Comparison of ENCODE assay signal across 14 cellular contexts in genomic region chr12:80293347-80293746, GRCh38.
DNase-seq lines count a peak whose midpoint lies in the region; ATAC-seq and TF ChIP-seq lines count a peak whose summit lies in the region.
"Had no signal": no experiment of that assay in that cellular context is flagged by ENCODE, and none has a peak within 500 bp of the region (broad histone marks: within the 10 kb centered on the region; RNA-seq: fewer than 3 reads in every experiment).

No MANE protein-coding gene starts in this region.

- no peak overlapping the region for H3K27ac Mint-ChIP-seq in Calu3 (ENCODE audit: unreplicated experiment)
- H3K27ac Mint-ChIP-seq in MCF 10A (ENCODE audit: low read depth, unreplicated experiment) = no peak overlapping the region
- H3K27ac Mint-ChIP-seq: activated naive CD4-positive, alpha-beta T cell treated with anti-CD3 and anti-CD28 coated beads, Interleukin-2, amount 50 U/mL, for 72 hours; CD8-positive, alpha-beta T cell had no signal

- POLR2A ChIA-PET in MCF 10A (lab: Yijun Ruan, JAX) = no interaction called here

- H3F3A ChIP-seq in DOHH2 (ENCODE audit: control insufficient read depth, insufficient read depth) = no peaks in the 10 kb centered on the region

- peak overlapping the region; percentile 8; the same call in 1 of the 2 replicates for H3K4me2 ChIP-seq in DOHH2 (ENCODE audit: low read length)

- BruUV-seq in Calu3 (replicated peaks; lab: Mats Ljungman, UMichigan) (no TSS peak), MCF 10A (replicated peaks; lab: Mats Ljungman, UMichigan) (no TSS peak)

- DNase-seq in Calu3 (no peak), MCF 10A (ENCODE audit: unreplicated experiment) (no peak), NCI-H2196 treated with DMSO at 0.1 percent for 48 hours (lab: John Stamatoyannopoulos, UW; ENCODE audit: unreplicated experiment) (no peak), cardiac septum (ENCODE audit: low spot score) (no peak)
- DNase-seq: 8988T; CD8-positive, alpha-beta T cell; trophoblast cell had no signal

- no peaks in the 10 kb centered on the region for H3K9me3 Mint-ChIP-seq in Calu3 (ENCODE audit: low read depth, unreplicated experiment)
- no peaks in the 10 kb centered on the region for H3K9me3 Mint-ChIP-seq in MCF 10A (ENCODE audit: unreplicated experiment)
- H3K9me3 Mint-ChIP-seq: activated naive CD4-positive, alpha-beta T cell treated with anti-CD3 and anti-CD28 coated beads, Interleukin-2, amount 50 U/mL, for 72 hours; CD8-positive, alpha-beta T cell had no signal

- no peak overlapping the region for H3K4me3 ChIP-seq in DOHH2 (ENCODE audit: low read length)
- H3K4me3 ChIP-seq: prostate gland had no signal

- no peaks in the 10 kb centered on the region for H4K20me1 ChIP-seq in DOHH2 (ENCODE audit: control insufficient read depth, insufficient read depth, low read depth, low read length)

- TF ChIP-seq CTCF in DOHH2 (IDR thresholded peaks at IDR 0.05; ENCODE audit: low read depth, low read length, poor library complexity, severe bottlenecking) (no peak), Calu3 (IDR thresholded peaks at IDR 0.05; ENCODE audit: unreplicated experiment) (no peak), MCF 10A (IDR thresholded peaks at IDR 0.05; ENCODE audit: unreplicated experiment) (no peak)

- H3K9me3 ChIP-seq in DOHH2 (ENCODE audit: control insufficient read depth, insufficient read depth, low read length) = no peaks in the 10 kb centered on the region
- H3K9me3 ChIP-seq: prostate gland had no signal

- no peaks in the 10 kb centered on the region for H3K4me1 Mint-ChIP-seq in Calu3 (ENCODE audit: low read depth, unreplicated experiment)
- H3K4me1 Mint-ChIP-seq in MCF 10A (ENCODE audit: insufficient read depth, unreplicated experiment) = no peaks in the 10 kb centered on the region
- H3K4me1 Mint-ChIP-seq: central memory CD8-positive, alpha-beta T cell had no signal

- intact Hi-C loops in Calu3 (cut with micrococcal nuclease; ENCODE audit: unreplicated experiment) (no loop called here), MCF 10A (cut with micrococcal nuclease) (no loop called here), cardiac septum (cut with DNase I) (no loop called here)

- H3K4me3 Mint-ChIP-seq in Calu3 (ENCODE audit: low read depth, unreplicated experiment) (no peak overlapping the region), MCF 10A (ENCODE audit: unreplicated experiment) (no peak overlapping the region)
- H3K4me3 Mint-ChIP-seq: CD8-positive, alpha-beta T cell; central memory CD8-positive, alpha-beta T cell had no signal

- no peaks in the 10 kb centered on the region for H3K79me2 ChIP-seq in DOHH2 (ENCODE audit: control insufficient read depth, low read length)

- H3K36me3 ChIP-seq in DOHH2 (ENCODE audit: control insufficient read depth, low read length) = no peaks in the 10 kb centered on the region
- H3K36me3 ChIP-seq: prostate gland had no signal

- H3K4me1 ChIP-seq in DOHH2 (ENCODE audit: control insufficient read depth, low read length) = peaks cover 33% of the 10 kb centered on the region
- H3K4me1 ChIP-seq: prostate gland had no signal

- peak; percentile 62 for ATAC-seq in GM19351 (IDR thresholded peaks at IDR 0.05; ENCODE audit: unreplicated experiment)
- peak; percentile 47 for ATAC-seq in HG02623 (IDR thresholded peaks at IDR 0.05; ENCODE audit: unreplicated experiment)
- peak; percentile 67 for ATAC-seq in HG03280 (IDR thresholded peaks at IDR 0.05; ENCODE audit: unreplicated experiment)
- ATAC-seq: activated naive CD4-positive, alpha-beta T cell treated with anti-CD3 and anti-CD28 coated beads, Interleukin-2, amount 50 U/mL, for 72 hours; CD8-positive, alpha-beta T cell had no signal

- H3K36me3 Mint-ChIP-seq in Calu3 (ENCODE audit: insufficient read depth, unreplicated experiment) (no peaks in the 10 kb centered on the region), MCF 10A (ENCODE audit: insufficient read depth, unreplicated experiment) (no peaks in the 10 kb centered on the region)
- H3K36me3 Mint-ChIP-seq: activated naive CD4-positive, alpha-beta T cell treated with anti-CD3 and anti-CD28 coated beads, Interleukin-2, amount 50 U/mL, for 72 hours; CD8-positive, alpha-beta T cell had no signal

- no peak overlapping the region for H3K27ac ChIP-seq in DOHH2 (ENCODE audit: low read depth, low read length)
- H3K27ac ChIP-seq: prostate gland had no signal

- H3K27me3 Mint-ChIP-seq in Calu3 (ENCODE audit: unreplicated experiment) = no peaks in the 10 kb centered on the region
- H3K27me3 Mint-ChIP-seq in MCF 10A (ENCODE audit: insufficient read depth, unreplicated experiment) = no peaks in the 10 kb centered on the region
- H3K27me3 Mint-ChIP-seq: central memory CD8-positive, alpha-beta T cell had no signal

- H3K27me3 ChIP-seq in DOHH2 (ENCODE audit: control insufficient read depth, low read length) = no peaks in the 10 kb centered on the region

- H3K9me2 ChIP-seq in DOHH2 (replicated peaks; ENCODE audit: control insufficient read depth, low read length) = no peaks in the 10 kb centered on the region

- CTCF ChIA-PET in Calu3 (lab: Charles Lee) = no interaction called here
- CTCF ChIA-PET in MCF 10A (lab: Yijun Ruan, JAX) = no interaction called here
